22 cellular contexts compared by ENCODE assay signal in genomic region chr5:95826949-95827595, GRCh38. TPM values are rescaled to one million over a fixed set of nuclear protein-coding genes. Genes with fewer than 3 reads are reported as not detected.
DNase-seq lines count a peak whose midpoint lies in the region; ATAC-seq, FAIRE-seq and TF ChIP-seq lines count a peak whose summit lies in the region.
"Had no signal": no experiment of that assay in that cellular context is flagged by ENCODE, and none has a peak within 500 bp of the region (broad histone marks: within the 10 kb centered on the region; RNA-seq: fewer than 3 reads in every experiment).

No MANE protein-coding gene starts in this region.

- CTCF ChIA-PET in CD8-positive, alpha-beta memory T cell (lab: Charles Lee), result no interaction called here
- CTCF ChIA-PET in T-cell (lab: Charles Lee) (no interaction called here), HepG2 (lab: Yijun Ruan, JAX; ENCODE audit: low intra/inter-chr PET ratio, low total read pairs) (no interaction called here)
- CTCF ChIA-PET in activated CD4-positive, alpha-beta memory T cell treated with anti-CD3 and anti-CD28 coated beads for 36 hours (lab: Charles Lee), result interaction anchor here (1.2 to 1.5 kb wide), 2 partner anchors 8 to 46 kb away, joined by 3 to 6 read pairs; no protein-coding TSS in a partner anchor

- H3K27me3 Mint-ChIP-seq in CD8-positive, alpha-beta memory T cell, result no peaks in the 10 kb centered on the region
- no peaks in the 10 kb centered on the region for H3K27me3 Mint-ChIP-seq in T-cell
- H3K27me3 Mint-ChIP-seq in activated CD4-positive, alpha-beta memory T cell treated with anti-CD3 and anti-CD28 coated beads for 36 hours, result no peaks in the 10 kb centered on the region

- TSS peak; percentile 68 for BruUV-seq in HepG2 (replicated peaks; lab: Mats Ljungman, UMichigan)

- POLR2A ChIA-PET in CD8-positive, alpha-beta memory T cell (lab: Charles Lee), result no interaction called here
- POLR2A ChIA-PET in T-cell (lab: Charles Lee) (no interaction called here), HepG2 (lab: Yijun Ruan, JAX) (interaction anchor here (1.2 to 1.4 kb wide), 3 partner anchors 15 to 30 kb away, joined by 3 read pairs; no protein-coding TSS in a partner anchor)
- POLR2A ChIA-PET in activated CD4-positive, alpha-beta memory T cell treated with anti-CD3 and anti-CD28 coated beads for 36 hours (lab: Charles Lee), result no interaction called here

- WGBS in HepG2 (ENCODE audit: low lambda C conversion rate), result 22% methylated on average over 9 of the region's 9 CpGs

- no peaks in the 10 kb centered on the region for H3K9me3 ChIP-seq in CD8-positive, alpha-beta memory T cell (ENCODE audit: low read length)
- H3K9me3 ChIP-seq in HepG2 (ENCODE audit: low read length), result no peaks in the 10 kb centered on the region
- H3K9me3 ChIP-seq: heart right ventricle, left ventricle myocardium inferior had no signal

- no peak overlapping the region for H3K27ac ChIP-seq in CD8-positive, alpha-beta memory T cell (ENCODE audit: low read depth, low read length)
- H3K27ac ChIP-seq in HepG2 (ENCODE audit: extremely low read length, insufficient read depth, low read length), result peak overlapping the region; percentile 72
- H3K27ac ChIP-seq: dorsolateral prefrontal cortex, left ventricle myocardium inferior had no signal

- FAIRE-seq in HepG2 (lab: Jason Lieb, UNC), result peak; percentile 90
- FAIRE-seq: GM12878 had no signal

- no peak for TF ChIP-seq RAD21 in HepG2 (CRISPR knock-in tag; IDR thresholded peaks at IDR 0.05)

- H3K36me3 Mint-ChIP-seq in CD8-positive, alpha-beta memory T cell, result peaks cover 0 to 8% (median 0%) of the 10 kb centered on the region in 3 donors
- no peaks in the 10 kb centered on the region for H3K36me3 Mint-ChIP-seq in T-cell
- no peaks in the 10 kb centered on the region for H3K36me3 Mint-ChIP-seq in activated CD4-positive, alpha-beta memory T cell treated with anti-CD3 and anti-CD28 coated beads for 36 hours

- H3K4me1 Mint-ChIP-seq in CD8-positive, alpha-beta memory T cell, result peaks cover 38 to 48% (median 40%) of the 10 kb centered on the region in 3 donors
- H3K4me1 Mint-ChIP-seq in T-cell, result peaks cover 46 to 52% (median 50%) of the 10 kb centered on the region in 3 donors
- peaks cover 43% of the 10 kb centered on the region for H3K4me1 Mint-ChIP-seq in activated CD4-positive, alpha-beta memory T cell treated with anti-CD3 and anti-CD28 coated beads for 36 hours (ENCODE audit: low read depth)

- peak; percentile 37 to 50; a peak in 2 of 4 replicates for TF ChIP-seq POLR2A in HepG2 (IDR thresholded peaks at IDR 0.05; ENCODE audit: insufficient read depth in 1 of 2, low read depth in 2 of 2, low read length in 2 of 2)

- peaks cover 8% of the 10 kb centered on the region for H3K79me2 ChIP-seq in HepG2 (ENCODE audit: insufficient read depth, low read length)

- in situ Hi-C loops in HepG2 (cut with HindIII; ENCODE audit: extremely low pct_ligation_motif_present, low pct_unique_long_range_greater_than_20kb), result loop anchor here (25.0 kb wide), 1 partner anchor 540 kb away; the partner anchor contains the start of gene MCTP1

- no peak overlapping the region for H3K4me3 ChIP-seq in CD8-positive, alpha-beta memory T cell (ENCODE audit: low read length)
- peak overlapping the region in 2 of 3 experiments; percentile 23 to 47; a peak in 3 of 6 replicates for H3K4me3 ChIP-seq in HepG2 (replicated peaks in 1 of 3; ENCODE audit: insufficient read depth in 1 of 3, low read depth in 2 of 3, low read length in 3 of 3)
- H3K4me3 ChIP-seq: dorsolateral prefrontal cortex, GM12878, heart right ventricle, left ventricle myocardium inferior, skin epidermis had no signal

- H3K4me3 Mint-ChIP-seq in CD8-positive, alpha-beta memory T cell, result peak overlapping the region in 1 of 7 donors; percentile 73
- no peak overlapping the region for H3K4me3 Mint-ChIP-seq in T-cell
- no peak overlapping the region for H3K4me3 Mint-ChIP-seq in activated CD4-positive, alpha-beta memory T cell treated with anti-CD3 and anti-CD28 coated beads for 36 hours

- no peak for ATAC-seq in T-cell (replicated peaks in 1 of 4)
- ATAC-seq in HepG2, result peak; percentile 58
- ATAC-seq in HG02852 (IDR thresholded peaks at IDR 0.05; ENCODE audit: unreplicated experiment), result no peak
- no peak for ATAC-seq in HG03039 (IDR thresholded peaks at IDR 0.05; ENCODE audit: unreplicated experiment)
- ATAC-seq: GM12878, HCT116, heart right ventricle, Right ventricle myocardium inferior had no signal

- H3K27ac Mint-ChIP-seq in CD8-positive, alpha-beta memory T cell, result peak overlapping the region in 5 of 8 donors; percentile 4 to 74 (median 62)
- H3K27ac Mint-ChIP-seq in T-cell, result peak overlapping the region; percentile 12 to 29
- no peak overlapping the region for H3K27ac Mint-ChIP-seq in activated CD4-positive, alpha-beta memory T cell treated with anti-CD3 and anti-CD28 coated beads for 36 hours

- H3K27me3 ChIP-seq in CD8-positive, alpha-beta memory T cell (ENCODE audit: insufficient read depth, low read length, poor library complexity, severe bottlenecking), result no peaks in the 10 kb centered on the region
- H3K27me3 ChIP-seq in HepG2 (ENCODE audit: control insufficient read depth in 1 of 2, insufficient read depth in 2 of 2, low read length in 2 of 2), result no peaks in the 10 kb centered on the region; a peak in 1 of 5 replicates
- H3K27me3 ChIP-seq: dorsolateral prefrontal cortex, heart right ventricle had no signal

- TF ChIP-seq EP300 in HepG2 (IDR thresholded peaks at IDR 0.05; ENCODE audit: low read depth in 2 of 2, low read length in 2 of 2) (peak; percentile 22 to 83; a peak in 2 of 4 replicates), HepG2 (CRISPR knock-in tag; IDR thresholded peaks at IDR 0.05; ENCODE audit: borderline replicate concordance) (peak; percentile 70)

- no peak overlapping the region for H2AFZ ChIP-seq in HepG2 (ENCODE audit: low read length)

- H3K4me1 ChIP-seq in CD8-positive, alpha-beta memory T cell (ENCODE audit: insufficient read depth, low read length), result peaks cover 33% of the 10 kb centered on the region
- peaks cover 67% of the 10 kb centered on the region for H3K4me1 ChIP-seq in HepG2 (ENCODE audit: insufficient read depth, low read length)

- no peaks in the 10 kb centered on the region for H3K9me3 Mint-ChIP-seq in CD8-positive, alpha-beta memory T cell
- no peaks in the 10 kb centered on the region for H3K9me3 Mint-ChIP-seq in T-cell
- no peaks in the 10 kb centered on the region for H3K9me3 Mint-ChIP-seq in activated CD4-positive, alpha-beta memory T cell treated with anti-CD3 and anti-CD28 coated beads for 36 hours

- intact Hi-C loops in HepG2 (cut with micrococcal nuclease; ENCODE audit: unreplicated experiment) (no loop called here), posterior vena cava (cut with DNase I) (no loop called here)
- intact Hi-C loops in activated CD4-positive, alpha-beta memory T cell treated with anti-CD3 and anti-CD28 coated beads for 36 hours (cut with micrococcal nuclease), result no loop called here

- no peaks in the 10 kb centered on the region for H3K36me3 ChIP-seq in CD8-positive, alpha-beta memory T cell (ENCODE audit: insufficient read depth, low read length)
- H3K36me3 ChIP-seq in HepG2 (replicated peaks in 1 of 2; ENCODE audit: control insufficient read depth in 1 of 2, insufficient read depth in 2 of 2, low read length in 2 of 2), result no peaks in the 10 kb centered on the region
- H3K36me3 ChIP-seq: heart right ventricle, left ventricle myocardium inferior had no signal

- DNase-seq in CD8-positive, alpha-beta memory T cell, result no peak
- DNase-seq in T-cell, result no peak
- DNase-seq in HepG2 (ENCODE audit: low spot score), result peak; percentile 86
- DNase-seq in posterior vena cava (ENCODE audit: low spot score), result peak; percentile 40
- no peak for DNase-seq in NCI-H187 treated with DMSO at 0.1 percent for 48 hours (lab: John Stamatoyannopoulos, UW)
- no peak for DNase-seq in activated CD4-positive, alpha-beta memory T cell treated with anti-CD3 and anti-CD28 coated beads for 36 hours
- DNase-seq: COR-L47; DND-41; dorsolateral prefrontal cortex; heart right ventricle; left ventricle myocardium inferior; NCI-H1092 treated with DMSO at 0.1 percent for 48 hours; NCI-H2029 treated with DMSO at 0.1 percent for 48 hours; NCI-H226; NCI-H82; stimulated activated naive CD4-positive, alpha-beta T cell treated with Interleukin-2 at 50 U/mL for 16 hours had no signal

- peak; percentile 46 for TF ChIP-seq CTCF in HepG2 (CRISPR knock-in tag; IDR thresholded peaks at IDR 0.05)

- H3K9ac ChIP-seq in HepG2 (ENCODE audit: insufficient read depth, low read depth, low read length), result peak overlapping the region; percentile 63

- H4K20me1 ChIP-seq in HepG2 (ENCODE audit: insufficient read depth, low read length), result no peaks in the 10 kb centered on the region

- H3K4me2 ChIP-seq in HepG2 (ENCODE audit: low read depth, low read length), result peak overlapping the region; percentile 64

RNA-seq across cellular contexts. Expression of gene GLRX, which starts 4.5 kb away (rescaled TPM):
- 10 to 100 TPM; 22.2 to 25.0 TPM for total RNA-seq in CD8-positive, alpha-beta memory T cell
- polyA plus RNA-seq in CD8-positive, alpha-beta memory T cell, result 240 TPM
- 10 to 100 TPM; 27.6 to 73.3 (median 56.8) TPM for total RNA-seq in T-cell
- 63.8 and 71.9 TPM in 2 replicates for total RNA-seq in HepG2 (2016; rRNA removed; fragmentation: Illumina TruSeq; extraction: Trizol)
- 27.6 and 30.6 TPM in 2 replicates for total RNA-seq in HepG2 (2016; cell fraction: cytosol; rRNA removed; fragmentation: Illumina TruSeq; extraction: Trizol; ENCODE audit: low read depth)
- 64.8 and 79.1 TPM in 2 replicates for total RNA-seq in HepG2 (2016; cell fraction: insoluble cytoplasmic fraction; rRNA removed; fragmentation: Illumina TruSeq; extraction: Trizol)
- total RNA-seq in HepG2 (2016; cell fraction: membrane; rRNA removed; fragmentation: Illumina TruSeq; extraction: Trizol), result 27.3 and 28.0 TPM in 2 replicates
- 27.2 and 28.1 TPM in 2 replicates for total RNA-seq in HepG2 (2016; cell fraction: nucleus; rRNA removed; fragmentation: Illumina TruSeq; extraction: Trizol)
- 499 and 615 TPM in 2 replicates for polyA plus RNA-seq in HepG2 (2011; rRNA removed)
- 393 and 503 TPM in 2 replicates for polyA plus RNA-seq in HepG2 (2011; cell fraction: cytosol; rRNA removed)
- polyA plus RNA-seq in HepG2 (2011; cell fraction: nucleus; rRNA removed), result 87.8 and 90.3 TPM in 2 replicates
- 244 and 269 TPM in 2 replicates for polyA plus RNA-seq in HepG2 (2012)
- polyA plus RNA-seq in HepG2 (2016; cell fraction: cytosol; fragmentation: Illumina TruSeq; extraction: Trizol; ENCODE audit: low read depth), result 25.5 and 30.2 TPM in 2 replicates
- 107 and 117 TPM in 2 replicates for polyA plus RNA-seq in HepG2 (2016; cell fraction: insoluble cytoplasmic fraction; fragmentation: Illumina TruSeq; extraction: Trizol; ENCODE audit: low read depth)
- 23.9 and 28.1 TPM in 2 replicates for polyA plus RNA-seq in HepG2 (2016; cell fraction: membrane; fragmentation: Illumina TruSeq; extraction: Trizol; ENCODE audit: low read depth)
- polyA plus RNA-seq in HepG2 (2016; cell fraction: nucleus; fragmentation: Illumina TruSeq; extraction: Trizol; ENCODE audit: insufficient read depth, low read depth), result 59.6 and 62.5 TPM in 2 replicates
- 44.3 and 186 TPM in 2 replicates for polyA minus RNA-seq in HepG2 (2011; rRNA and poly(A)+ RNA removed; ENCODE audit: low replicate concordance)
- polyA minus RNA-seq in HepG2 (2011; cell fraction: cytosol; rRNA and poly(A)+ RNA removed), result 49.7 and 65.5 TPM in 2 replicates
- polyA minus RNA-seq in HepG2 (2011; cell fraction: nucleus; rRNA and poly(A)+ RNA removed), result 62.3 and 93.9 TPM in 2 replicates
- total RNA-seq in posterior vena cava, result 10 to 100 TPM; 31.0 to 52.5 TPM
- total RNA-seq in activated CD4-positive, alpha-beta memory T cell treated with anti-CD3 and anti-CD28 coated beads for 36 hours, result 10 to 100 TPM; 33.2 to 34.0 TPM

Comparison
In these comparisons a context has a peak if more than half of its experiments do, and no peak if none do; other contexts are left out.
1. DNase-seq: peak in HepG2 (single experiment) and posterior vena cava (single experiment); none in CD8-positive, alpha-beta memory T cell (0 of 5), T-cell (0 of 34), NCI-H187 treated with DMSO at 0.1 percent for 48 hours (single experiment) and activated CD4-positive, alpha-beta memory T cell treated with anti-CD3 and anti-CD28 coated beads for 36 hours (single experiment).